ENCODE assay signal across 13 cellular contexts in the genomic region with DNA sequence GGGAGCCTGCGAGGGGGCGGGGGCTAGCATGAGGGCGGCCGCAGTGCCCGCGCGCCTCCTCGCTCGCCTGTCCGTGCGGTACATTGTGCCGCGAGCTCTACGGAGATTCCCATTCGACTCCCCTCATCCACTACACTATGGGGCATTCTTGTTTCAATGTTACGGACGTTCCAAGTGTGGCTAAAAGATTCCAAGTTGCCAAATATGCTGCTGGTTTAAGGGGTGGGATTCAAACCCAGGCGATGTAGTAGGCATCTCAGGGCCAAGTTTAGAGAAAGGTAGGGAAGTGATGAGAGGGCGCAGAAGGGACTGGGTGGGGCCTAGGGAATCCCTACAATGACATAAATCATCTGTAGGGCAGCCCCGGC. TPM values are rescaled to one million over a fixed set of nuclear protein-coding genes. Genes with fewer than 3 reads are reported as not detected.
DNase-seq lines count a peak whose midpoint lies in the region; ATAC-seq and TF ChIP-seq lines count a peak whose summit lies in the region.
"Had no signal": no experiment of that assay in that cellular context is flagged by ENCODE, and none has a peak within 500 bp of the region (broad histone marks: within the 10 kb centered on the region; RNA-seq: fewer than 3 reads in every experiment).

No MANE protein-coding gene starts in this region.

- no peaks in the 10 kb centered on the region for H3K36me3 Mint-ChIP-seq in activated naive CD8-positive, alpha-beta T cell
- no peaks in the 10 kb centered on the region for H3K36me3 Mint-ChIP-seq in activated naive CD8-positive, alpha-beta T cell treated with anti-CD3 and anti-CD28 coated beads for 36 hours

- H3K36me3 ChIP-seq in transverse colon = no peaks in the 10 kb centered on the region

- H3K4me1 ChIP-seq in transverse colon = peaks cover 14 to 29% (median 26%) of the 10 kb centered on the region in 4 donors

- H3K27ac ChIP-seq in VCaP (peak overlapping the region; percentile 97), transverse colon (peak overlapping the region in 2 of 4 donors; percentile 70 to 90)

- no peak for TF ChIP-seq EP300 in transverse colon (IDR thresholded peaks at IDR 0.05; ENCODE audit: low read depth)

- intact Hi-C loops in transverse colon (cut with DNase I; ENCODE audit: low total_unique reads) = no loop called here

- ATAC-seq in GM21529 (IDR thresholded peaks at IDR 0.05; ENCODE audit: unreplicated experiment) = no peak
- ATAC-seq: Right ventricle myocardium inferior had no signal

- WGBS in transverse colon (ENCODE audit: low coverage in 1 of 2), 2 donors = 4 to 11% methylated on average over 4 to 19 of the region's 20 CpGs

- H3K4me1 Mint-ChIP-seq in activated naive CD8-positive, alpha-beta T cell (ENCODE audit: low read depth) = peaks cover 8% of the 10 kb centered on the region
- H3K4me1 Mint-ChIP-seq in activated naive CD8-positive, alpha-beta T cell treated with anti-CD3 and anti-CD28 coated beads for 36 hours = peaks cover 10% of the 10 kb centered on the region

- H3K4me3 Mint-ChIP-seq in activated naive CD8-positive, alpha-beta T cell = peak overlapping the region; percentile 46
- no peak overlapping the region for H3K4me3 Mint-ChIP-seq in activated naive CD8-positive, alpha-beta T cell treated with anti-CD3 and anti-CD28 coated beads for 36 hours

- peaks cover 76% of the 10 kb centered on the region for H3K27me3 ChIP-seq in transverse colon

- H3K27me3 Mint-ChIP-seq in activated naive CD8-positive, alpha-beta T cell = peaks cover 31% of the 10 kb centered on the region
- peaks cover 86% of the 10 kb centered on the region for H3K27me3 Mint-ChIP-seq in activated naive CD8-positive, alpha-beta T cell treated with anti-CD3 and anti-CD28 coated beads for 36 hours

- no peaks in the 10 kb centered on the region for H3K9me3 ChIP-seq in transverse colon

- no peaks in the 10 kb centered on the region for H3K9me3 Mint-ChIP-seq in activated naive CD8-positive, alpha-beta T cell (ENCODE audit: low read depth)
- no peaks in the 10 kb centered on the region for H3K9me3 Mint-ChIP-seq in activated naive CD8-positive, alpha-beta T cell treated with anti-CD3 and anti-CD28 coated beads for 36 hours
- H3K9me3 Mint-ChIP-seq: activated naive CD4-positive, alpha-beta T cell treated with anti-CD3 and anti-CD28 coated beads for 36 hours had no signal

- TF ChIP-seq POLR2A in transverse colon (IDR thresholded peaks at IDR 0.05) = no peak

- H3K27ac Mint-ChIP-seq in activated naive CD8-positive, alpha-beta T cell = no peak overlapping the region
- no peak overlapping the region for H3K27ac Mint-ChIP-seq in activated naive CD8-positive, alpha-beta T cell treated with anti-CD3 and anti-CD28 coated beads for 36 hours
- H3K27ac Mint-ChIP-seq: activated CD4-positive, alpha-beta T cell treated with anti-CD3 and anti-CD28 coated beads for 36 hours; activated naive CD4-positive, alpha-beta T cell treated with anti-CD3 and anti-CD28 coated beads for 36 hours had no signal

- no peak for DNase-seq in activated naive CD8-positive, alpha-beta T cell treated with anti-CD3 and anti-CD28 coated beads for 36 hours
- DNase-seq in iris pigment epithelial cell (ENCODE audit: low read depth) (peak; percentile 26), transverse colon (no peak), NCI-H146 treated with DMSO at 0.1 percent for 48 hours (lab: John Stamatoyannopoulos, UW; ENCODE audit: unreplicated experiment) (no peak), Ammon's horn (ENCODE audit: low spot score) (no peak)

- TF ChIP-seq CTCF in VCaP (conservative IDR thresholded peaks at IDR 0.05) (peak; percentile 24), transverse colon (IDR thresholded peaks at IDR 0.05) (peak in 3 of 5 experiments; percentile 35 to 57 (median 52))

- in situ Hi-C loops in transverse colon (cut with MboI; ENCODE audit: low pct_ligation_motif_present in 1 of 4, low pct_unique_long_range_greater_than_20kb in 1 of 4, low sequenced_read_pairs in 3 of 4) = no loop called here

- H3K4me3 ChIP-seq in transverse colon = peak overlapping the region in 2 of 4 donors; percentile 47 to 56

RNA-seq across cellular contexts. Expression of gene CRYBA2, which starts 10.0 kb away (rescaled TPM):
- total RNA-seq in activated naive CD8-positive, alpha-beta T cell treated with anti-CD3 and anti-CD28 coated beads for 36 hours = not detected
- 1 to 10 TPM in 1 of 4 donors, not detected in 3; 5.6 TPM for total RNA-seq in transverse colon
- total RNA-seq: activated CD4-positive, alpha-beta T cell treated with anti-CD3 and anti-CD28 coated beads for 36 hours; activated naive CD4-positive, alpha-beta T cell treated with anti-CD3 and anti-CD28 coated beads for 36 hours; HT1080; Right ventricle myocardium inferior; temporal lobe had no signal

RNA-seq across cellular contexts. Expression of gene FEV, which starts 18.3 kb away (rescaled TPM):
- not detected for total RNA-seq in activated naive CD8-positive, alpha-beta T cell treated with anti-CD3 and anti-CD28 coated beads for 36 hours
- total RNA-seq in transverse colon = 1 to 10 TPM in 2 of 4 donors, not detected in 2; 1.9 to 8.2 TPM
- total RNA-seq: activated CD4-positive, alpha-beta T cell treated with anti-CD3 and anti-CD28 coated beads for 36 hours; activated naive CD4-positive, alpha-beta T cell treated with anti-CD3 and anti-CD28 coated beads for 36 hours; HT1080; Right ventricle myocardium inferior; temporal lobe had no signal

RNA-seq across cellular contexts. Expression of gene CFAP65, which starts 38.1 kb away (rescaled TPM):
- total RNA-seq in activated naive CD8-positive, alpha-beta T cell treated with anti-CD3 and anti-CD28 coated beads for 36 hours = not detected
- 1 to 10 TPM in 2 of 4 donors, under 1 TPM in 1, not detected in 1; 0.64 to 3.0 (median 1.5) TPM for total RNA-seq in transverse colon
- total RNA-seq: activated CD4-positive, alpha-beta T cell treated with anti-CD3 and anti-CD28 coated beads for 36 hours; activated naive CD4-positive, alpha-beta T cell treated with anti-CD3 and anti-CD28 coated beads for 36 hours; HT1080; Right ventricle myocardium inferior had no signal

RNA-seq across cellular contexts. Expression of gene CDK5R2, which starts 43.8 kb away (rescaled TPM):
- not detected for total RNA-seq in activated naive CD8-positive, alpha-beta T cell treated with anti-CD3 and anti-CD28 coated beads for 36 hours
- total RNA-seq in transverse colon = under 1 TPM in 1 of 4 donors, not detected in 3; 0.41 TPM
- total RNA-seq: activated CD4-positive, alpha-beta T cell treated with anti-CD3 and anti-CD28 coated beads for 36 hours; activated naive CD4-positive, alpha-beta T cell treated with anti-CD3 and anti-CD28 coated beads for 36 hours; Right ventricle myocardium inferior had no signal

RNA-seq across cellular contexts. Expression of gene IHH, which starts 57.5 kb away (rescaled TPM):
- not detected for total RNA-seq in activated naive CD8-positive, alpha-beta T cell treated with anti-CD3 and anti-CD28 coated beads for 36 hours
- total RNA-seq in transverse colon = 10 to 100 TPM; 21.1 to 67.4 (median 65.5) TPM
- total RNA-seq: activated naive CD4-positive, alpha-beta T cell treated with anti-CD3 and anti-CD28 coated beads for 36 hours; HT1080; Right ventricle myocardium inferior had no signal
